8 cellular contexts compared by ENCODE assay signal in the genomic region with DNA sequence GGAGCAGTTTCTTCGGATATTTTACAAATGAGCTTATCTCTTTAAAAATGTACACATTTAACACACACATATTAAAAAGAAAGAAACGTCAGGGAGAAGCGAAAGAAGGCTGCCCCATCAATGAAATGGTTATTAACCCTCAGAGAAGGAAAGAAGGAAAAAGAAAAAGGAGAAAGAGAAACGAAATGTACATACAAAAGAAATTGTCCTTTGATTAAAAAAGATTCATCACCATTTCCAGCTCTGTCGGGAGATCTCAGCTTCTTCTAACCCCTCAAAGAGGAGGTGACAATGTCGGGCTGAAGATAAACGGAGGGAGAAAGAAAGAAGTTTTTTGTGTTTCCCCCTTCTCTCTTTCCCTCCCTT. TPM values are rescaled to one million over a fixed set of nuclear protein-coding genes. Genes with fewer than 3 reads are reported as not detected.
DNase-seq lines count a peak whose midpoint lies in the region; ATAC-seq, FAIRE-seq and TF ChIP-seq lines count a peak whose summit lies in the region.

No MANE protein-coding gene starts in this region.

- WGBS in hepatocyte (ENCODE audit: low lambda C conversion rate, missing lambda C conversion rate) = 1% methylated on average over 7 of the region's 7 CpGs
- 1 to 2% (median 2%) methylated on average over 7 of the region's 7 CpGs for WGBS in small intestine, 3 donors

- peaks cover 54% of the 10 kb centered on the region for H3K4me1 Mint-ChIP-seq in activated B cell treated with CpG ODN at 0.5 μM for 24 hours

- no peaks in the 10 kb centered on the region for H3K9me2 ChIP-seq in hepatocyte (replicated peaks; ENCODE audit: insufficient read depth)

- H3K9me3 ChIP-seq in HEK293 (ENCODE audit: control insufficient read depth, insufficient read depth, low read depth, low read length) = no peaks in the 10 kb centered on the region
- H3K9me3 ChIP-seq in hepatocyte (ENCODE audit: low read depth) = no peaks in the 10 kb centered on the region
- H3K9me3 ChIP-seq in small intestine (ENCODE audit: control insufficient read depth, low read depth) = no peaks in the 10 kb centered on the region

- peak overlapping the region; percentile 76 for H3K27ac Mint-ChIP-seq in activated B cell treated with CpG ODN at 0.5 μM for 24 hours

- TF ChIP-seq CTCF in HEK293 (tag by site-specific recombination; IDR thresholded peaks at IDR 0.05) = no peak
- no peak for TF ChIP-seq CTCF in activated B cell treated with CpG ODN at 0.5 μM for 24 hours (IDR thresholded peaks at IDR 0.05)
- no peak for TF ChIP-seq CTCF in hepatocyte (IDR thresholded peaks at IDR 0.05; ENCODE audit: poor library complexity)

- POLR2A ChIA-PET in HEK293 (lab: Yijun Ruan, JAX) = no interaction called here
- POLR2A ChIA-PET in activated B cell treated with CpG ODN at 0.5 μM for 24 hours (lab: Charles Lee) = interaction anchor here (0.7 to 3.2 kb wide), 8 partner anchors 11 to 134 kb away, joined by 3 to 52 read pairs (median 4); a partner anchor contains a TSS

- H3K4me2 ChIP-seq in hepatocyte = peak overlapping the region; percentile 86

- CTCF ChIA-PET in HEK293 (lab: Yijun Ruan, JAX) = interaction anchor here (0.5 to 2.0 kb wide), 7 partner anchors 9 to 478 kb away, joined by 3 to 5 read pairs (median 4); no protein-coding TSS in a partner anchor
- CTCF ChIA-PET in activated B cell treated with CpG ODN at 0.5 μM for 24 hours (lab: Charles Lee) = interaction anchor here (1.1 to 6.3 kb wide), 5 partner anchors 9 to 372 kb away, joined by 3 to 86 read pairs (median 4); no protein-coding TSS in a partner anchor

- no peaks in the 10 kb centered on the region for H3K9me3 Mint-ChIP-seq in activated B cell treated with CpG ODN at 0.5 μM for 24 hours

- H3K36me3 Mint-ChIP-seq in activated B cell treated with CpG ODN at 0.5 μM for 24 hours (ENCODE audit: low read depth) = peaks cover 12% of the 10 kb centered on the region

- FAIRE-seq in small intestine (lab: Jason Lieb, UNC) = no peak

- peaks cover 9% of the 10 kb centered on the region for H3K79me2 ChIP-seq in hepatocyte

- H3K4me3 ChIP-seq in HEK293 (ENCODE audit: low read depth, low read length) = peak overlapping the region; percentile 59
- peak overlapping the region; percentile 76 for H3K4me3 ChIP-seq in hepatocyte
- peak overlapping the region; percentile 43 to 61 for H3K4me3 ChIP-seq in small intestine (ENCODE audit: low read depth in 1 of 2, low read length in 2 of 2)

- H2AFZ ChIP-seq in hepatocyte = peak overlapping the region; percentile 91

- H3K27me3 Mint-ChIP-seq in activated B cell treated with CpG ODN at 0.5 μM for 24 hours = no peaks in the 10 kb centered on the region

- intact Hi-C loops in activated B cell treated with CpG ODN at 0.5 μM for 24 hours (cut with micrococcal nuclease) = no loop called here

- peaks cover 8% of the 10 kb centered on the region; the same call in 1 of the 2 replicates for H3K4me1 ChIP-seq in HEK293 (ENCODE audit: control insufficient read depth, insufficient read depth, low read length)
- peaks cover 4% of the 10 kb centered on the region for H3K4me1 ChIP-seq in hepatocyte (ENCODE audit: insufficient read depth)
- no peaks in the 10 kb centered on the region for H3K4me1 ChIP-seq in small intestine (ENCODE audit: control insufficient read depth in 2 of 2, insufficient read depth in 1 of 2, low read depth in 1 of 2, low read length in 1 of 2)

- no peaks in the 10 kb centered on the region for H3K27me3 ChIP-seq in hepatocyte
- H3K27me3 ChIP-seq in small intestine (ENCODE audit: control insufficient read depth in 2 of 2, insufficient read depth in 2 of 2, low read length in 2 of 2) = no peaks in the 10 kb centered on the region

- ATAC-seq in activated B cell treated with CpG ODN at 0.5 μM for 24 hours (ENCODE audit: low read depth) (no peak), HG02759 (IDR thresholded peaks at IDR 0.05; ENCODE audit: unreplicated experiment) (no peak)

- peak overlapping the region; percentile 92 for H3K4me3 Mint-ChIP-seq in activated B cell treated with CpG ODN at 0.5 μM for 24 hours

- no peaks in the 10 kb centered on the region for H3K36me3 ChIP-seq in HEK293 (ENCODE audit: control insufficient read depth in 2 of 2, insufficient read depth in 1 of 2, low read length in 2 of 2)
- peaks cover 4% of the 10 kb centered on the region for H3K36me3 ChIP-seq in hepatocyte (replicated peaks; ENCODE audit: insufficient read depth, low read depth)
- H3K36me3 ChIP-seq in small intestine (ENCODE audit: control insufficient read depth in 2 of 2, insufficient read depth in 2 of 2, low read length in 2 of 2) = no peaks in the 10 kb centered on the region

- H3K27ac ChIP-seq in HEK293 (ENCODE audit: extremely low read depth, low read depth, low read length) (no peak overlapping the region; the same call in 1 of the 2 replicates), hepatocyte (peak overlapping the region; percentile 76), small intestine (ENCODE audit: low read depth in 1 of 2, low read length in 1 of 2) (peak overlapping the region in 1 of 2 donors; percentile 52)

- no peaks in the 10 kb centered on the region for H4K20me1 ChIP-seq in hepatocyte (ENCODE audit: insufficient read depth, poor library complexity, severe bottlenecking)

- DNase-seq in activated B cell treated with CpG ODN at 0.5 μM for 24 hours (no peak), hepatocyte (ENCODE audit: low spot score) (no peak), small intestine (no peak), NCI-H2107 treated with DMSO at 0.1 percent for 48 hours (lab: John Stamatoyannopoulos, UW; ENCODE audit: unreplicated experiment) (no peak), NCI-H526 (lab: John Stamatoyannopoulos, UW) (no peak), NCI-H748 (lab: John Stamatoyannopoulos, UW; ENCODE audit: unreplicated experiment) (no peak)

TF ChIP-seq in HEK293, 187 proteins besides CTCF, POLR2A, EP300 and RAD21:
- no peak for TF ChIP-seq ZNF223 (tag by site-specific recombination; IDR thresholded peaks at IDR 0.05)
- peak; percentile 40; the same call in 1 of the 2 replicates for TF ChIP-seq ZNF366 (tag by site-specific recombination; conservative IDR thresholded peaks at IDR 0.05)

RNA-seq across cellular contexts. Expression of a gene that starts 1.5 kb away (rescaled TPM):
- total RNA-seq in activated B cell treated with CpG ODN at 0.5 μM for 24 hours (51.5 and 60.2 TPM in 2 replicates), hepatocyte (13.1 and 13.9 TPM in 2 replicates)
- polyA plus RNA-seq in hepatocyte (1.4 TPM in 2 replicates), small intestine (under 1 TPM; under 0.01 to 0.43 (median under 0.01) TPM)
